8 cellular contexts compared by ENCODE assay signal in genomic region chr6:132812756-132813172, GRCh38. TPM values are rescaled to one million over a fixed set of nuclear protein-coding genes. Genes with fewer than 3 reads are reported as not detected.
DNase-seq lines count a peak whose midpoint lies in the region; ATAC-seq and TF ChIP-seq lines count a peak whose summit lies in the region.

No MANE protein-coding gene starts in this region.

- H3K4me1 ChIP-seq in BE2C (no peaks in the 10 kb centered on the region), mononuclear cell (ENCODE audit: insufficient read depth, low read length) (peaks cover 26% of the 10 kb centered on the region)

- TF ChIP-seq CTCF in BE2C (IDR thresholded peaks at IDR 0.05; ENCODE audit: low read depth, low read length) (no peak), MCF 10A (IDR thresholded peaks at IDR 0.05; ENCODE audit: unreplicated experiment) (no peak)

- peak overlapping the region; percentile 94 for H3K4me3 ChIP-seq in BE2C (ENCODE audit: low read depth, low read length)
- H3K4me3 ChIP-seq in Jurkat, Clone E6-1 (ENCODE audit: low read length): peak overlapping the region; percentile 93
- H3K4me3 ChIP-seq in mononuclear cell (ENCODE audit: low read length): peak overlapping the region; percentile 95

- peaks cover 21% of the 10 kb centered on the region for H3K4me1 Mint-ChIP-seq in MCF 10A (ENCODE audit: insufficient read depth, unreplicated experiment)

- H3K27ac Mint-ChIP-seq in MCF 10A (ENCODE audit: low read depth, unreplicated experiment): peak overlapping the region; percentile 99

- DNase-seq in BE2C (no peak), MCF 10A (ENCODE audit: unreplicated experiment) (peak; percentile 55), EL (no peak), dedifferentiated amniotic fluid mesenchymal stem cell (ENCODE audit: extremely low spot score) (no peak)
- no peak for DNase-seq in Jurkat, Clone E6-1 (ENCODE audit: low read depth, low spot score)
- DNase-seq in stimulated activated CD4-positive, alpha-beta T cell treated with anti-CD3 and anti-CD28 coated beads, Interleukin-4, amount 100 ng/mL, for 1 hour: no peak

- H3K4me3 Mint-ChIP-seq in MCF 10A (ENCODE audit: unreplicated experiment): peak overlapping the region; percentile 96

- H3K9me3 Mint-ChIP-seq in MCF 10A (ENCODE audit: unreplicated experiment): no peaks in the 10 kb centered on the region

- intact Hi-C loops in MCF 10A (cut with micrococcal nuclease): loop anchor here (5.0 to 10.0 kb wide), 2 partner anchors 285 to 892 kb away; no protein-coding TSS in a partner anchor

- POLR2A ChIA-PET in MCF 10A (lab: Yijun Ruan, JAX): interaction anchor here (0.8 to 12.5 kb wide), 11 partner anchors 10 to 1141 kb away, joined by 3 to 217 read pairs (median 13); partner anchors contain the start of genes SLC18B1, STX7 and TBPL1

- H3K27me3 ChIP-seq in BE2C: peaks cover 37% of the 10 kb centered on the region
- H3K27me3 ChIP-seq in mononuclear cell (ENCODE audit: insufficient read depth, low read length): no peaks in the 10 kb centered on the region

- CTCF ChIA-PET in MCF 10A (lab: Yijun Ruan, JAX): interaction anchor here (0.6 to 5.8 kb wide), 7 partner anchors 9 to 143 kb away, joined by 3 to 68 read pairs (median 4); partner anchors contain the start of gene SLC18B1

- BruUV-seq in MCF 10A (replicated peaks; lab: Mats Ljungman, UMichigan): no TSS peak

- peaks cover 32% of the 10 kb centered on the region for H3K36me3 ChIP-seq in BE2C

- H3K9me3 ChIP-seq in BE2C (no peaks in the 10 kb centered on the region), mononuclear cell (ENCODE audit: low read depth, low read length) (no peaks in the 10 kb centered on the region)

- no peaks in the 10 kb centered on the region for H3K27me3 Mint-ChIP-seq in MCF 10A (ENCODE audit: insufficient read depth, unreplicated experiment)

- H3K36me3 Mint-ChIP-seq in MCF 10A (ENCODE audit: insufficient read depth, unreplicated experiment): peaks cover 39% of the 10 kb centered on the region

- peak; percentile 13 for ATAC-seq in GM19328 (IDR thresholded peaks at IDR 0.05; ENCODE audit: unreplicated experiment)

RNA-seq across cellular contexts. Expression of gene RPS12, which starts 1.6 kb away (rescaled TPM):
- 1,095 TPM for polyA plus RNA-seq in BE2C (2012; ENCODE audit: insufficient read depth, insufficient read length, low read depth)
- polyA plus RNA-seq in Jurkat, Clone E6-1 (2012; ENCODE audit: insufficient read depth, insufficient read length): 3,151 TPM
- total RNA-seq in MCF 10A (2022) (2,392 and 2,805 TPM in 2 replicates), mononuclear cell (2,154 TPM)

RNA-seq across cellular contexts. Expression of gene SLC18B1, which starts 14.3 kb away (rescaled TPM):
- polyA plus RNA-seq in BE2C (2012; ENCODE audit: insufficient read depth, insufficient read length, low read depth): 1.3 TPM
- 13.0 TPM for polyA plus RNA-seq in Jurkat, Clone E6-1 (2012; ENCODE audit: insufficient read depth, insufficient read length)
- total RNA-seq in MCF 10A (2022) (19.5 and 21.0 TPM in 2 replicates), mononuclear cell (10.3 TPM)

RNA-seq across cellular contexts. Expression of gene VNN2, which starts 55.1 kb away (rescaled TPM):
- polyA plus RNA-seq in BE2C (2012; ENCODE audit: insufficient read depth, insufficient read length, low read depth): not detected
- 0.49 TPM for polyA plus RNA-seq in Jurkat, Clone E6-1 (2012; ENCODE audit: insufficient read depth, insufficient read length)
- total RNA-seq in MCF 10A (2022) (not detected in 2 replicates), mononuclear cell (103 TPM)

Comparison
In these comparisons a context has a peak if more than half of its experiments do, and no peak if none do; other contexts are left out.
1. RNA of gene VNN2, which starts 55.1 kb away (total RNA-seq): 103 TPM in mononuclear cell (single experiment); not detected in MCF 10A; every median in the first group is over 10 times any median in the second.
2. Peak in every context shown above with its lines, with median percentiles within 50 percentile points of each other: H3K4me3 ChIP-seq.